In genomic region chr5:79858097-79858723, GRCh38 we compare ENCODE assay signal across 8 cellular contexts.
DNase-seq lines count a peak whose midpoint lies in the region; ATAC-seq, FAIRE-seq and TF ChIP-seq lines count a peak whose summit lies in the region.

No MANE protein-coding gene starts in this region.

- H3K9me3 ChIP-seq in RWPE2 (ENCODE audit: severe bottlenecking) (no peaks in the 10 kb centered on the region), osteoblast (ENCODE audit: low read depth, low read length) (no peaks in the 10 kb centered on the region), tibial artery (no peaks in the 10 kb centered on the region)

- H3K27me3 ChIP-seq in HL-60 (ENCODE audit: insufficient read depth, poor library complexity, severe bottlenecking) (no peaks in the 10 kb centered on the region), RWPE2 (ENCODE audit: insufficient read depth, poor library complexity, severe bottlenecking) (no peaks in the 10 kb centered on the region), osteoblast (ENCODE audit: insufficient read depth, low read length) (peaks cover 28% of the 10 kb centered on the region), tibial artery (peaks cover 0 to 7% of the 10 kb centered on the region in 2 donors)

- H3K27ac ChIP-seq in HL-60 (replicated peaks) (no peak overlapping the region), RWPE2 (ENCODE audit: poor library complexity, severe bottlenecking) (no peak overlapping the region), osteoblast (ENCODE audit: low read depth, low read length) (no peak overlapping the region), tibial artery (no peak overlapping the region)

- ATAC-seq in RWPE2 (ENCODE audit: low read depth) (peak; percentile 38; the same call in 1 of the 3 replicates), GM19324 (IDR thresholded peaks at IDR 0.05; ENCODE audit: low FRiP score, unreplicated experiment) (no peak)

- intact Hi-C loops in tibial artery (cut with DNase I; ENCODE audit: low total_unique reads): no loop called here

- no peaks in the 10 kb centered on the region for H4K20me1 ChIP-seq in osteoblast (ENCODE audit: insufficient read depth, low read length)

- peak; percentile 92 for TF ChIP-seq CTCF in D721Med (IDR thresholded peaks at IDR 0.05; ENCODE audit: insufficient read depth, missing control alignments)
- TF ChIP-seq CTCF in HL-60 (IDR thresholded peaks at IDR 0.05; ENCODE audit: insufficient read depth, low read length): peak; percentile 73
- TF ChIP-seq CTCF in RWPE2 (IDR thresholded peaks at IDR 0.05; ENCODE audit: poor library complexity, severe bottlenecking): peak; percentile 98
- peak; percentile 97 for TF ChIP-seq CTCF in osteoblast (IDR thresholded peaks at IDR 0.05; ENCODE audit: extremely low read depth, low read depth, low read length)
- peak; percentile 78 to 90 for TF ChIP-seq CTCF in tibial artery (IDR thresholded peaks at IDR 0.05)

- H3K79me2 ChIP-seq in osteoblast (ENCODE audit: insufficient read depth, low read length): no peaks in the 10 kb centered on the region

- peak overlapping the region; percentile 51 for H2AFZ ChIP-seq in osteoblast (ENCODE audit: low read length)

- H3K4me2 ChIP-seq in osteoblast (ENCODE audit: insufficient read depth, low read length): peak overlapping the region; percentile 53

- H3K36me3 ChIP-seq in RWPE2 (ENCODE audit: low read depth): no peaks in the 10 kb centered on the region
- H3K36me3 ChIP-seq in osteoblast (ENCODE audit: insufficient read depth, low read length): no peaks in the 10 kb centered on the region
- H3K36me3 ChIP-seq in tibial artery: no peaks in the 10 kb centered on the region

- DNase-seq in D721Med (ENCODE audit: insufficient read length, low spot score) (no peak), HL-60 (ENCODE audit: low read depth in 1 of 2, low spot score in 1 of 2) (peak; percentile 7 to 35), RWPE2 (ENCODE audit: low spot score) (no peak), germinal center (ENCODE audit: low spot score) (peak; percentile 48), osteoblast (ENCODE audit: insufficient read length, low spot score, missing footprints) (peak; percentile 36), tibial artery (peak; percentile 68 to 73)
- peak; percentile 59 for DNase-seq in activated effector memory CD4-positive, alpha-beta T cell treated with Interleukin-2 at 50 U/mL for 16 hours

- H3K4me1 ChIP-seq in RWPE2 (ENCODE audit: insufficient read depth, poor library complexity, severe bottlenecking) (no peaks in the 10 kb centered on the region), osteoblast (ENCODE audit: insufficient read depth, low read length) (peaks cover 9% of the 10 kb centered on the region), tibial artery (no peaks in the 10 kb centered on the region)

- H3K4me3 ChIP-seq in HL-60 (replicated peaks; ENCODE audit: insufficient read depth, low read length): no peak overlapping the region
- no peak overlapping the region for H3K4me3 ChIP-seq in RWPE2 (ENCODE audit: severe bottlenecking)
- H3K4me3 ChIP-seq in osteoblast (ENCODE audit: insufficient read depth, low read length): no peak overlapping the region
- H3K4me3 ChIP-seq in tibial artery: no peak overlapping the region

- FAIRE-seq in D721Med (lab: Jason Lieb, UNC): peak; percentile 76

Comparison
In these comparisons a context has a peak if more than half of its experiments do, and no peak if none do; other contexts are left out.
1. DNase-seq: peak in HL-60 (2 of 2), activated effector memory CD4-positive, alpha-beta T cell treated with Interleukin-2 at 50 U/mL for 16 hours (single experiment), germinal center (single experiment), osteoblast (single experiment) and tibial artery (2 of 2); none in D721Med (single experiment) and RWPE2 (single experiment).
2. Peak in every context shown above with its lines, with median percentiles within 50 percentile points of each other: CTCF ChIP-seq.